ENCODE assay signal across 10 cellular contexts in genomic region chr10:126663328-126663727, GRCh38. TPM values are rescaled to one million over a fixed set of nuclear protein-coding genes. Genes with fewer than 3 reads are reported as not detected.
DNase-seq lines count a peak whose midpoint lies in the region; ATAC-seq and TF ChIP-seq lines count a peak whose summit lies in the region.
"Had no signal": no experiment of that assay in that cellular context is flagged by ENCODE, and none has a peak within 500 bp of the region (broad histone marks: within the 10 kb centered on the region; RNA-seq: fewer than 3 reads in every experiment).

No MANE protein-coding gene starts in this region.

- no peaks in the 10 kb centered on the region for H3K36me3 ChIP-seq in lung (ENCODE audit: control insufficient read depth in 2 of 2, insufficient read depth in 2 of 2, low read length in 2 of 2)
- H3K36me3 ChIP-seq in thyroid gland: no peaks in the 10 kb centered on the region
- H3K36me3 ChIP-seq: cardiac muscle cell had no signal

- peak; percentile 68 for DNase-seq in activated effector memory CD4-positive, alpha-beta T cell treated with anti-CD3 and anti-CD28 coated beads, Interleukin-2, amount 50 U/mL, for 16 hours
- no peak for DNase-seq in activated effector memory CD4-positive, alpha-beta T cell treated with Interleukin-2 at 50 U/mL for 16 hours
- DNase-seq in caudate nucleus (lab: John Stamatoyannopoulos, UW) (peak in 59 of 61 donors; percentile 28 to 96 (median 83)), lung (ENCODE audit: low spot score) (no peak), thyroid gland (peak in 1 of 2 donors; percentile 17), NCI-H1930 (lab: John Stamatoyannopoulos, UW) (no peak)
- DNase-seq: NCI-H226 had no signal

- intact Hi-C loops in thyroid gland (cut with DNase I): no loop called here

- peaks cover 0 to 3% of the 10 kb centered on the region in 2 donors for H3K9me3 ChIP-seq in lung (ENCODE audit: control insufficient read depth in 2 of 2, insufficient read depth in 1 of 2, low read length in 1 of 2)
- H3K9me3 ChIP-seq in thyroid gland: no peaks in the 10 kb centered on the region

- ATAC-seq in lung (ENCODE audit: insufficient read depth, low FRiP score) (peak; percentile 51), GM18868 (IDR thresholded peaks at IDR 0.05; ENCODE audit: unreplicated experiment) (no peak), GM21526 (IDR thresholded peaks at IDR 0.05; ENCODE audit: low FRiP score, unreplicated experiment) (no peak)

- H3K27ac ChIP-seq in caudate nucleus (ENCODE audit: low read depth, low read length) (peak overlapping the region; percentile 97), lung (ENCODE audit: low read depth in 1 of 2, low read length in 1 of 2) (no peak overlapping the region), thyroid gland (peak overlapping the region in 2 of 3 donors; percentile 14 to 44)
- H3K27ac ChIP-seq: cardiac muscle cell had no signal

- H3K4me3 ChIP-seq in lung (no peak overlapping the region), thyroid gland (replicated peaks in 1 of 3) (no peak overlapping the region)
- H3K4me3 ChIP-seq: cardiac muscle cell had no signal

- H3K27me3 ChIP-seq in lung (ENCODE audit: control insufficient read depth, insufficient read depth): no peaks in the 10 kb centered on the region
- no peaks in the 10 kb centered on the region for H3K27me3 ChIP-seq in thyroid gland
- H3K27me3 ChIP-seq: cardiac muscle cell had no signal

- no peak for TF ChIP-seq CTCF in lung (IDR thresholded peaks at IDR 0.05; ENCODE audit: control extremely low read depth, extremely low read depth)
- no peak for TF ChIP-seq CTCF in thyroid gland (IDR thresholded peaks at IDR 0.05)

- H3K4me1 ChIP-seq in lung (ENCODE audit: control insufficient read depth in 2 of 2, insufficient read depth in 2 of 2, low read length in 2 of 2): peaks cover 0 to 1% of the 10 kb centered on the region in 2 donors
- H3K4me1 ChIP-seq in thyroid gland: peaks cover 33 to 40% of the 10 kb centered on the region in 2 donors

- 66 to 69% methylated on average over 9 of the region's 9 CpGs for WGBS in lung, 2 donors
- WGBS in thyroid gland, 2 donors: 77 to 78% methylated on average over 9 of the region's 9 CpGs

- TF ChIP-seq POLR2A in thyroid gland (IDR thresholded peaks at IDR 0.05): no peak

RNA-seq across cellular contexts. Expression of gene C10orf90, which starts 7.2 kb away (rescaled TPM):
- total RNA-seq in lung: not detected
- not detected for polyA plus RNA-seq in lung
- 1 to 10 TPM in 3 of 4 donors, under 1 TPM in 1; 0.45 to 5.1 (median 2.0) TPM for total RNA-seq in thyroid gland
- total RNA-seq: cardiac muscle cell had no signal
- polyA plus RNA-seq: cardiac muscle cell had no signal

Comparison
In these comparisons a context has a peak if more than half of its experiments do, and no peak if none do; other contexts are left out.
1. DNase-seq: peak in activated effector memory CD4-positive, alpha-beta T cell treated with anti-CD3 and anti-CD28 coated beads, Interleukin-2, amount 50 U/mL, for 16 hours (single experiment) and caudate nucleus (59 of 61); none in activated effector memory CD4-positive, alpha-beta T cell treated with Interleukin-2 at 50 U/mL for 16 hours (single experiment), lung (single experiment) and NCI-H1930 (0 of 2).
2. H3K27ac ChIP-seq: peak in caudate nucleus (single experiment) and thyroid gland (2 of 3); none in lung (0 of 2).